Comparison of ENCODE assay signal across 1 cellular context in genomic region chr3:129034650-129035049, GRCh38.
A peak's percentile ranks its signal among the peaks of the same experiment; 100 is the strongest.
TF ChIP-seq lines count a peak whose summit lies in the region.

No MANE protein-coding gene starts in this region.

TF ChIP-seq in H1, 55 proteins besides CTCF, POLR2A, EP300 and RAD21:
- TF ChIP-seq CBX8 (IDR thresholded peaks at IDR 0.05; ENCODE audit: borderline replicate concordance, low read depth, low read length), result no peak
- TF ChIP-seq, protein P1, sequence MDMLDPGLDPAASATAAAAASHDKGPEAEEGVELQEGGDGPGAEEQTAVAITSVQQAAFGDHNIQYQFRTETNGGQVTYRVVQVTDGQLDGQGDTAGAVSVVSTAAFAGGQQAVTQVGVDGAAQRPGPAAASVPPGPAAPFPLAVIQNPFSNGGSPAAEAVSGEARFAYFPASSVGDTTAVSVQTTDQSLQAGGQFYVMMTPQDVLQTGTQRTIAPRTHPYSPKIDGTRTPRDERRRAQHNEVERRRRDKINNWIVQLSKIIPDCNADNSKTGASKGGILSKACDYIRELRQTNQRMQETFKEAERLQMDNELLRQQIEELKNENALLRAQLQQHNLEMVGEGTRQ (IDR thresholded peaks at IDR 0.05; ENCODE audit: low read length), result peak; percentile 75
TF ChIP-seq in H1: peak in this region for 1.
